1 cellular context compared by ENCODE assay signal in the genomic region with DNA sequence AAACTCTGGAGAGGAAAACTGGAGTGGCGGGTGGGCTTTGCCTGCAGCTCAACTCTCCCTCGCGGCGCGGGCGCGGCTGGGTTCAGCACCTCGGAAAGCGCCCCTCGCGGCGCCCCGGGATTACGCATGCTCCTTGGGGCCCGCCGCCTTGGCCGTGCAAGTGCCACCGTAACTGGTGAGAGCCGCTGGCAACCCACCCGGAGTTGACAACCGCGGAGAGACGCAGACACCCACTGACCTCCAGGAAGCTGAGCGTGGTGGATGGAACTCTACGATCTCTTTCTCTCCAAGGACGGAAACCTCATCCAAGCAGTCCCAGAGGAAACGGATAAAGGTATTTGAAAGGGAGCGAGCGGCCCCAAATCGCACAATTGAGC.
TF ChIP-seq lines count a peak whose summit lies in the region.

No MANE protein-coding gene starts in this region.

TF ChIP-seq in endothelial cell of umbilical vein, 7 proteins besides CTCF, POLR2A, EP300 and RAD21:
- TF ChIP-seq JUN (IDR thresholded peaks at IDR 0.05; ENCODE audit: borderline replicate concordance, insufficient read depth, insufficient read length, low read depth) (no peak), FOS (IDR thresholded peaks at IDR 0.05; ENCODE audit: borderline replicate concordance, insufficient read depth, low read length) (no peak), EZH2 (IDR thresholded peaks at IDR 0.05; ENCODE audit: borderline replicate concordance, low read depth, low read length, severe bottlenecking) (no peak), GATA2 (IDR thresholded peaks at IDR 0.05; ENCODE audit: insufficient read depth, insufficient read length, low read depth, low read length) (no peak), POLR2AphosphoS5 (IDR thresholded peaks at IDR 0.05; ENCODE audit: insufficient read depth, low read depth, low read length) (no peak), MYC (IDR thresholded peaks at IDR 0.05; ENCODE audit: low read depth, low read length) (no peak)
- TF ChIP-seq, protein P1, sequence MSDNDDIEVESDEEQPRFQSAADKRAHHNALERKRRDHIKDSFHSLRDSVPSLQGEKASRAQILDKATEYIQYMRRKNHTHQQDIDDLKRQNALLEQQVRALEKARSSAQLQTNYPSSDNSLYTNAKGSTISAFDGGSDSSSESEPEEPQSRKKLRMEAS (IDR thresholded peaks at IDR 0.05; ENCODE audit: insufficient read depth, insufficient read length) = no peak
